Comparison of ENCODE assay signal across 15 cellular contexts in the genomic region with DNA sequence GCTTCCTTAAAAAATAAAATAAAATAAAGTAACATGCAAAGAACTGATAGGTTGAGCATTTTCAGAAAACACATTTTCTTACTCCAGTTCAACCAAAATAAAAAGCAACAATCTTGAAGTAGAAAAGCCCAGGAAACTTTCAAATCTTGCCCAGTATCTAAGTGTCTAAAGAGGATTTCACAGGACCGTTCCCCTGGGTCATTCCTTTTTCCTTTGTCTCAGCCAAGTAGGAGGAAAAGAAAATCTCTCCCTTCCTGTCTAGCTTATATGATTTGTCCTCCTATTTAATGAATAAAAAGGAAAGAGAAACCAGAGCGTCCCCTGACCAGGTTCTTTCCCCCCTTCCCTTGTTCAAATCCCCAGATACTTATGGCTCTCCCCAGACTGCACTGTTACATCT.
"Had no signal": no experiment of that assay in that cellular context is flagged by ENCODE, and none has a peak within 500 bp of the region (broad histone marks: within the 10 kb centered on the region; RNA-seq: fewer than 3 reads in every experiment).

No MANE protein-coding gene starts in this region.

- H3K27ac ChIP-seq: colonic mucosa, SJSA1, spleen had no signal

- H3K9me3 Mint-ChIP-seq: activated T-helper 17 cell treated with anti-CD3 and anti-CD28 coated beads, Interleukin-2, amount 50 U/mL, for 72 hours; natural killer cell treated with Interleukin-12 subunit alpha and Interleukin-12 subunit beta and Interleukin-15 and Interleukin-18, amount 100 ng/mL, for 72 hours; stimulated activated naive CD8-positive, alpha-beta T cell treated with anti-CD3 and anti-CD28 coated beads, Interleukin-15, amount 100 ng/mL, for 72 hours; T-helper 2 cell treated with Interferon-gamma antibody and Interleukin-4, amounts not matched to agents 5 μg/mL and 100 μg/mL, for 36 hours had no signal

- H3K4me3 Mint-ChIP-seq: activated T-helper 17 cell treated with anti-CD3 and anti-CD28 coated beads, Interleukin-2, amount 50 U/mL, for 72 hours; natural killer cell treated with Interleukin-12 subunit alpha and Interleukin-12 subunit beta and Interleukin-15 and Interleukin-18, amount 100 ng/mL, for 72 hours; stimulated activated naive CD8-positive, alpha-beta T cell treated with anti-CD3 and anti-CD28 coated beads, Interleukin-15, amount 100 ng/mL, for 72 hours; T-helper 2 cell treated with Interferon-gamma antibody and Interleukin-4, amounts not matched to agents 5 μg/mL and 100 μg/mL, for 36 hours had no signal

- FAIRE-seq: frontal cortex, islet of Langerhans had no signal

- H3K27me3 ChIP-seq: colonic mucosa, SJSA1, spleen had no signal

- H3K27me3 Mint-ChIP-seq: stimulated activated naive CD8-positive, alpha-beta T cell treated with anti-CD3 and anti-CD28 coated beads, Interleukin-15, amount 100 ng/mL, for 72 hours had no signal

- H3K4me1 Mint-ChIP-seq: activated T-helper 17 cell treated with anti-CD3 and anti-CD28 coated beads, Interleukin-2, amount 50 U/mL, for 72 hours; stimulated activated naive CD8-positive, alpha-beta T cell treated with anti-CD3 and anti-CD28 coated beads, Interleukin-15, amount 100 ng/mL, for 72 hours had no signal

- DNase-seq: activated CD4-positive, alpha-beta T cell treated with anti-CD3 and anti-CD28 coated beads, Interleukin-2, amount 50 U/mL, for 1 hour; activated CD8-positive, alpha-beta memory T cell treated with anti-CD3 and anti-CD28 coated beads for 24 hours; activated naive CD4-positive, alpha-beta T cell treated with Interleukin-2 at 50 U/mL for 16 hours; colonic mucosa; nucleus accumbens; right cardiac atrium; spleen; stimulated activated naive CD8-positive, alpha-beta T cell treated with anti-CD3 and anti-CD28 coated beads, Interleukin-15, amount 100 ng/mL, for 72 hours; SW 1271 had no signal

- H3K36me3 Mint-ChIP-seq: natural killer cell treated with Interleukin-12 subunit alpha and Interleukin-12 subunit beta and Interleukin-15 and Interleukin-18, amount 100 ng/mL, for 72 hours had no signal

- H3K27ac Mint-ChIP-seq: activated T-helper 17 cell treated with anti-CD3 and anti-CD28 coated beads, Interleukin-2, amount 50 U/mL, for 72 hours; natural killer cell treated with Interleukin-12 subunit alpha and Interleukin-12 subunit beta and Interleukin-15 and Interleukin-18, amount 100 ng/mL, for 72 hours; stimulated activated naive CD8-positive, alpha-beta T cell treated with anti-CD3 and anti-CD28 coated beads, Interleukin-15, amount 100 ng/mL, for 72 hours; T-helper 2 cell treated with Interferon-gamma antibody and Interleukin-4, amounts not matched to agents 5 μg/mL and 100 μg/mL, for 36 hours had no signal

- H3K36me3 ChIP-seq: colonic mucosa, SJSA1, spleen had no signal

- H3K4me1 ChIP-seq: colonic mucosa, SJSA1, spleen had no signal

- H3K9me3 ChIP-seq: colonic mucosa, SJSA1, spleen had no signal

- H3K4me3 ChIP-seq: colonic mucosa, SJSA1, spleen had no signal
